In the genomic region with DNA sequence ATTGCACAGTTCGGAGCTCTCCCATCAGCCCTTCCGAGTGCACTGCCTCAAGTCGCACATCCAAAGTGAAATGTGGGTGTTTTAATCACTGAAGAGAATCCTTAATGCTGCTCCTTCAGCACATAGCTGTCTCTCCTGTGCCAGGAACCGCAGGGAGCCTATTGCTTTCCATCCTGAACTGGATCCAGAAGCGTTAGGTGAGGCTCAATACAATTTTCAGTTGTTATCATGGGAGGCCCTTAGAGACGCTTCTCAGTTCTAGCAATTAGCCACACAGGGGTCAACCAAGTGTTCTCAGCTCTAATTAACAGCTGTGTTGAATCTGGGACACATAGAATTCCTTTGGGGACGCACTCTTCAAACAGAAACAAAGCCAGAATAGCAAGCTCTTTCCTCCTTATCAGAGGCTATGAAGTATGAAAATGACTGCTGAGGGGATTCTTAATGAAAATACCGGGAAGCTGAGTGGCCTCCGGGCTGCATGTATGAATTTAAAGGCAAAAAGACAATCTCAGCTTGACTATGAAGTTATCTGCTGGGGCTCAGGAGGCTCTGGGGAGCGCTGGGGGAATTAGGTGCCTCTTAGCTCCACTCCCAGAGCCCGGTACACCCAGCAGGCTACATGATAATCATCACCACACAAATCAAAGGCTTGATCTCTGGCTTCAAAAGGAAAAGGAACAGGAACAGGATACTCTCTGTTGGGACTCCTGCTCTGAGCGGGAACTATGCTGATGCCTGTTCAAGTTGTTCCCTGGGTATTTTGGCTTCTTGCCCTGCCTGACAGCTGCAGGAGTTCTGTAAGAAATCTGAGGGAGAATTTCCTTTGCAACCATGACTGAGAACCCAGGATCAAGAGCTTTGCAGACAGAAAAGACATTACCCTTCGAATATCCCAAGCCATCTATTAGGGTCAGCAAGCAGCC, we compare ENCODE assay signal across 1 cellular context.
TF ChIP-seq lines count a peak whose summit lies in the region.

No MANE protein-coding gene starts in this region.

TF ChIP-seq in GM23338, 12 proteins besides CTCF, POLR2A, EP300 and RAD21 (continued from another document):
- TF ChIP-seq, protein P1, sequence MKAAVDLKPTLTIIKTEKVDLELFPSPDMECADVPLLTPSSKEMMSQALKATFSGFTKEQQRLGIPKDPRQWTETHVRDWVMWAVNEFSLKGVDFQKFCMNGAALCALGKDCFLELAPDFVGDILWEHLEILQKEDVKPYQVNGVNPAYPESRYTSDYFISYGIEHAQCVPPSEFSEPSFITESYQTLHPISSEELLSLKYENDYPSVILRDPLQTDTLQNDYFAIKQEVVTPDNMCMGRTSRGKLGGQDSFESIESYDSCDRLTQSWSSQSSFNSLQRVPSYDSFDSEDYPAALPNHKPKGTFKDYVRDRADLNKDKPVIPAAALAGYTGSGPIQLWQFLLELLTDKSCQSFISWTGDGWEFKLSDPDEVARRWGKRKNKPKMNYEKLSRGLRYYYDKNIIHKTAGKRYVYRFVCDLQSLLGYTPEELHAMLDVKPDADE (IDR thresholded peaks at IDR 0.05), result no peak
- no peak for TF ChIP-seq EZH2 (IDR thresholded peaks at IDR 0.05; ENCODE audit: low read depth, unreplicated experiment)
